Comparison of ENCODE assay signal across 1 cellular context in genomic region chr15:48331796-48332641, GRCh38.
A peak's percentile ranks its signal among the peaks of the same experiment; 100 is the strongest.
TF ChIP-seq lines count a peak whose summit lies in the region.

No MANE protein-coding gene starts in this region.

TF ChIP-seq in HEK293, 187 proteins besides CTCF, POLR2A, EP300 and RAD21 (continued from another document and continues in another):
- TF ChIP-seq, protein P1, sequence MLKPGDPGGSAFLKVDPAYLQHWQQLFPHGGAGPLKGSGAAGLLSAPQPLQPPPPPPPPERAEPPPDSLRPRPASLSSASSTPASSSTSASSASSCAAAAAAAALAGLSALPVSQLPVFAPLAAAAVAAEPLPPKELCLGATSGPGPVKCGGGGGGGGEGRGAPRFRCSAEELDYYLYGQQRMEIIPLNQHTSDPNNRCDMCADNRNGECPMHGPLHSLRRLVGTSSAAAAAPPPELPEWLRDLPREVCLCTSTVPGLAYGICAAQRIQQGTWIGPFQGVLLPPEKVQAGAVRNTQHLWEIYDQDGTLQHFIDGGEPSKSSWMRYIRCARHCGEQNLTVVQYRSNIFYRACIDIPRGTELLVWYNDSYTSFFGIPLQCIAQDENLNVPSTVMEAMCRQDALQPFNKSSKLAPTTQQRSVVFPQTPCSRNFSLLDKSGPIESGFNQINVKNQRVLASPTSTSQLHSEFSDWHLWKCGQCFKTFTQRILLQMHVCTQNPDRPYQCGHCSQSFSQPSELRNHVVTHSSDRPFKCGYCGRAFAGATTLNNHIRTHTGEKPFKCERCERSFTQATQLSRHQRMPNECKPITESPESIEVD (tag by site-specific recombination; IDR thresholded peaks at IDR 0.05): no peak
- peak; percentile 77 for TF ChIP-seq SP3 (tag by site-specific recombination; IDR thresholded peaks at IDR 0.05)
- no peak for TF ChIP-seq ZNF48 (tag by site-specific recombination; IDR thresholded peaks at IDR 0.05)
- TF ChIP-seq ZNF169 (tag by site-specific recombination; IDR thresholded peaks at IDR 0.05): no peak
- no peak for TF ChIP-seq ZNF354C (tag by site-specific recombination; IDR thresholded peaks at IDR 0.05; ENCODE audit: borderline replicate concordance, low read depth)
- no peak; the same call in 1 of the 2 replicates for TF ChIP-seq ZNF629 (tag by site-specific recombination; IDR thresholded peaks at IDR 0.05)
- no peak for TF ChIP-seq SCRT1 (tag by site-specific recombination; IDR thresholded peaks at IDR 0.05; ENCODE audit: borderline replicate concordance)
- no peak for TF ChIP-seq ZNF704 (tag by site-specific recombination; IDR thresholded peaks at IDR 0.05)
- no peak for TF ChIP-seq ZBTB49 (tag by site-specific recombination; IDR thresholded peaks at IDR 0.05; ENCODE audit: low read depth)
- TF ChIP-seq ZNF792 (tag by site-specific recombination; IDR thresholded peaks at IDR 0.05): no peak
- TF ChIP-seq ZNF529 (tag by site-specific recombination; IDR thresholded peaks at IDR 0.05; ENCODE audit: insufficient replicate concordance): no peak
- no peak for TF ChIP-seq MZF1 (tag by site-specific recombination; IDR thresholded peaks at IDR 0.05; ENCODE audit: borderline replicate concordance)
- no peak for TF ChIP-seq ZNF362 (tag by site-specific recombination; IDR thresholded peaks at IDR 0.05)
- no peak for TF ChIP-seq ZNF248 (tag by site-specific recombination; IDR thresholded peaks at IDR 0.05)
- TF ChIP-seq ZNF596 (tag by site-specific recombination; IDR thresholded peaks at IDR 0.05): no peak
- TF ChIP-seq KLF16 (tag by site-specific recombination; IDR thresholded peaks at IDR 0.05): peak; percentile 68
- no peak for TF ChIP-seq TRIM28 (IDR thresholded peaks at IDR 0.05; ENCODE audit: borderline replicate concordance, low read length)
- TF ChIP-seq ZNF843 (tag by site-specific recombination; IDR thresholded peaks at IDR 0.05): no peak
- TF ChIP-seq ZNF837 (tag by site-specific recombination; IDR thresholded peaks at IDR 0.05): no peak
- peak; percentile 35 for TF ChIP-seq ZNF335 (tag by site-specific recombination; conservative IDR thresholded peaks at IDR 0.05)
- no peak for TF ChIP-seq ELK4 (IDR thresholded peaks at IDR 0.05; ENCODE audit: borderline replicate concordance, low read depth, low read length)
- no peak for TF ChIP-seq ZNF140 (tag by site-specific recombination; IDR thresholded peaks at IDR 0.05)
- TF ChIP-seq, protein P2, sequence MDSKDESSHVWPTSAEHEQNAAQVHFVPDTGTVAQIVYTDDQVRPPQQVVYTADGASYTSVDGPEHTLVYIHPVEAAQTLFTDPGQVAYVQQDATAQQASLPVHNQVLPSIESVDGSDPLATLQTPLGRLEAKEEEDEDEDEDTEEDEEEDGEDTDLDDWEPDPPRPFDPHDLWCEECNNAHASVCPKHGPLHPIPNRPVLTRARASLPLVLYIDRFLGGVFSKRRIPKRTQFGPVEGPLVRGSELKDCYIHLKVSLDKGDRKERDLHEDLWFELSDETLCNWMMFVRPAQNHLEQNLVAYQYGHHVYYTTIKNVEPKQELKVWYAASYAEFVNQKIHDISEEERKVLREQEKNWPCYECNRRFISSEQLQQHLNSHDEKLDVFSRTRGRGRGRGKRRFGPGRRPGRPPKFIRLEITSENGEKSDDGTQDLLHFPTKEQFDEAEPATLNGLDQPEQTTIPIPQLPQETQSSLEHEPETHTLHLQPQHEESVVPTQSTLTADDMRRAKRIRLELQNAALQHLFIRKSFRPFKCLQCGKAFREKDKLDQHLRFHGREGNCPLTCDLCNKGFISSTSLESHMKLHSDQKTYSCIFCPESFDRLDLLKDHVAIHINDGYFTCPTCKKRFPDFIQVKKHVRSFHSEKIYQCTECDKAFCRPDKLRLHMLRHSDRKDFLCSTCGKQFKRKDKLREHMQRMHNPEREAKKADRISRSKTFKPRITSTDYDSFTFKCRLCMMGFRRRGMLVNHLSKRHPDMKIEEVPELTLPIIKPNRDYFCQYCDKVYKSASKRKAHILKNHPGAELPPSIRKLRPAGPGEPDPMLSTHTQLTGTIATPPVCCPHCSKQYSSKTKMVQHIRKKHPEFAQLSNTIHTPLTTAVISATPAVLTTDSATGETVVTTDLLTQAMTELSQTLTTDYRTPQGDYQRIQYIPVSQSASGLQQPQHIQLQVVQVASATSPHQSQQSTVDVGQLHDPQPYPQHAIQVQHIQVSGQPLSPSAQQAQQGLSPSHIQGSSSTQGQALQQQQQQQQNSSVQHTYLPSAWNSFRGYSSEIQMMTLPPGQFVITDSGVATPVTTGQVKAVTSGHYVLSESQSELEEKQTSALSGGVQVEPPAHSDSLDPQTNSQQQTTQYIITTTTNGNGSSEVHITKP (tag by site-specific recombination; IDR thresholded peaks at IDR 0.05): peak; percentile 99
- no peak; the same call in 1 of the 2 replicates for TF ChIP-seq ZBTB20 (tag by site-specific recombination; IDR thresholded peaks at IDR 0.05)
- TF ChIP-seq, protein P3, sequence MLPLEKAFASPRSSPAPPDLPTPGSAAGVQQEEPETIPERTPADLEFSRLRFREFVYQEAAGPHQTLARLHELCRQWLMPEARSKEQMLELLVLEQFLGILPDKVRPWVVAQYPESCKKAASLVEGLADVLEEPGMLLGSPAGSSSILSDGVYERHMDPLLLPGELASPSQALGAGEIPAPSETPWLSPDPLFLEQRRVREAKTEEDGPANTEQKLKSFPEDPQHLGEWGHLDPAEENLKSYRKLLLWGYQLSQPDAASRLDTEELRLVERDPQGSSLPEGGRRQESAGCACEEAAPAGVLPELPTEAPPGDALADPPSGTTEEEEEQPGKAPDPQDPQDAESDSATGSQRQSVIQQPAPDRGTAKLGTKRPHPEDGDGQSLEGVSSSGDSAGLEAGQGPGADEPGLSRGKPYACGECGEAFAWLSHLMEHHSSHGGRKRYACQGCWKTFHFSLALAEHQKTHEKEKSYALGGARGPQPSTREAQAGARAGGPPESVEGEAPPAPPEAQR (tag by site-specific recombination; IDR thresholded peaks at IDR 0.05): no peak
- TF ChIP-seq BCL11A (tag by site-specific recombination; IDR thresholded peaks at IDR 0.05; ENCODE audit: low read depth): no peak
- TF ChIP-seq ZNF423 (tag by site-specific recombination; IDR thresholded peaks at IDR 0.05): no peak
- TF ChIP-seq ZNF175 (tag by site-specific recombination; IDR thresholded peaks at IDR 0.05): no peak
- TF ChIP-seq EGR2 (tag by site-specific recombination; IDR thresholded peaks at IDR 0.05; ENCODE audit: low read depth): no peak
- no peak for TF ChIP-seq ZNF610 (tag by site-specific recombination; IDR thresholded peaks at IDR 0.05; ENCODE audit: borderline replicate concordance)
- TF ChIP-seq ZBTB1 (tag by site-specific recombination; IDR thresholded peaks at IDR 0.05): no peak
- peak; percentile 24; the same call in 1 of the 2 replicates for TF ChIP-seq ZXDB (tag by site-specific recombination; IDR thresholded peaks at IDR 0.05)
- TF ChIP-seq ZNF398 (tag by site-specific recombination; IDR thresholded peaks at IDR 0.05): no peak
- TF ChIP-seq ZNF670 (tag by site-specific recombination; IDR thresholded peaks at IDR 0.05; ENCODE audit: low read depth): no peak
- TF ChIP-seq ZNF114 (tag by site-specific recombination; IDR thresholded peaks at IDR 0.05): no peak
- no peak for TF ChIP-seq ZNF768 (tag by site-specific recombination; IDR thresholded peaks at IDR 0.05)
- TF ChIP-seq, protein P4, sequence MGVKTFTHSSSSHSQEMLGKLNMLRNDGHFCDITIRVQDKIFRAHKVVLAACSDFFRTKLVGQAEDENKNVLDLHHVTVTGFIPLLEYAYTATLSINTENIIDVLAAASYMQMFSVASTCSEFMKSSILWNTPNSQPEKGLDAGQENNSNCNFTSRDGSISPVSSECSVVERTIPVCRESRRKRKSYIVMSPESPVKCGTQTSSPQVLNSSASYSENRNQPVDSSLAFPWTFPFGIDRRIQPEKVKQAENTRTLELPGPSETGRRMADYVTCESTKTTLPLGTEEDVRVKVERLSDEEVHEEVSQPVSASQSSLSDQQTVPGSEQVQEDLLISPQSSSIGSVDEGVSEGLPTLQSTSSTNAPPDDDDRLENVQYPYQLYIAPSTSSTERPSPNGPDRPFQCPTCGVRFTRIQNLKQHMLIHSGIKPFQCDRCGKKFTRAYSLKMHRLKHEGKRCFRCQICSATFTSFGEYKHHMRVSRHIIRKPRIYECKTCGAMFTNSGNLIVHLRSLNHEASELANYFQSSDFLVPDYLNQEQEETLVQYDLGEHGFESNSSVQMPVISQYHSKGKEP (tag by site-specific recombination; IDR thresholded peaks at IDR 0.05): no peak
- TF ChIP-seq, protein P5, sequence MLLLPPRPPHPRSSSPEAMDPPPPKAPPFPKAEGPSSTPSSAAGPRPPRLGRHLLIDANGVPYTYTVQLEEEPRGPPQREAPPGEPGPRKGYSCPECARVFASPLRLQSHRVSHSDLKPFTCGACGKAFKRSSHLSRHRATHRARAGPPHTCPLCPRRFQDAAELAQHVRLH (tag by site-specific recombination; IDR thresholded peaks at IDR 0.05): no peak
- TF ChIP-seq ZNF16 (tag by site-specific recombination; IDR thresholded peaks at IDR 0.05; ENCODE audit: low read depth): no peak
- no peak for TF ChIP-seq PRDM1 (tag by site-specific recombination; IDR thresholded peaks at IDR 0.05)
- no peak for TF ChIP-seq ZNF133 (tag by site-specific recombination; IDR thresholded peaks at IDR 0.05)
- TF ChIP-seq SCRT2 (tag by site-specific recombination; IDR thresholded peaks at IDR 0.05): no peak
- no peak for TF ChIP-seq ZFP3 (tag by site-specific recombination; IDR thresholded peaks at IDR 0.05; ENCODE audit: low read depth)
- no peak for TF ChIP-seq ZBTB48 (tag by site-specific recombination; IDR thresholded peaks at IDR 0.05)
- TF ChIP-seq ZNF214 (tag by site-specific recombination; IDR thresholded peaks at IDR 0.05; ENCODE audit: borderline replicate concordance): no peak
- TF ChIP-seq ZNF473 (tag by site-specific recombination; IDR thresholded peaks at IDR 0.05): no peak
- TF ChIP-seq ZSCAN4 (tag by site-specific recombination; IDR thresholded peaks at IDR 0.05): no peak
- no peak for TF ChIP-seq ZNF658 (tag by site-specific recombination; IDR thresholded peaks at IDR 0.05)
- TF ChIP-seq ZNF521 (tag by site-specific recombination; IDR thresholded peaks at IDR 0.05): no peak
- no peak for TF ChIP-seq ZSCAN23 (tag by site-specific recombination; IDR thresholded peaks at IDR 0.05)
